ENCODE assay signal across 25 cellular contexts in the genomic region with DNA sequence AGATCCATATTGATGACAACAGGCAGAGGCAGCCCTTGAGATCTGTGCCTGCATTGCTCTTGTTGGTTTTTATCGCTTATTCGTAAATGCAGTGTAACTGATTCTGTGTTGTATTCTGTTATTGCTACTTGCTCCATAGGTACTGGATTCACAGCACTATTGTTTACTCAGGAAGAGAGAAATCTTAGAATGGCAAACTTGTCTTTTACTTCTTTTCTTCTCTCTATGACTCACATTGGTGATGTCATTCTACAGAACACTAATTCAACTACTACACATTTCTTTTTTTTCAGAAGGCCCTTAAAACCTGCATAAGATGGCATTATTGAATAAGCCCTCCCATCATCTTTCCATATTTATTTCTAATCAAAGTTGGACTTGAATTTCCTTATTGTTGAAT.
"Had no signal": no experiment of that assay in that cellular context is flagged by ENCODE, and none has a peak within 500 bp of the region (broad histone marks: within the 10 kb centered on the region; RNA-seq: fewer than 3 reads in every experiment).

No MANE protein-coding gene starts in this region.

- H3K4me3 ChIP-seq: adrenal gland, cardiac muscle cell had no signal

- H3K27me3 ChIP-seq: adrenal gland, cardiac muscle cell had no signal

- H3K36me3 Mint-ChIP-seq: activated naive CD8-positive, alpha-beta T cell treated with anti-CD3 and anti-CD28 coated beads, Interleukin-2, amount 10 ng/mL, durations not matched to agents 7 days and 5 days; WTC11 had no signal

- H3K27ac ChIP-seq: adrenal gland, cardiac muscle cell, RWPE1 had no signal

- H3K4me3 Mint-ChIP-seq: activated CD8-positive, alpha-beta T cell treated with anti-CD3 and anti-CD28 coated beads, Interleukin-2, amount 10 ng/mL, durations not matched to agents 7 days and 5 days; activated naive CD8-positive, alpha-beta T cell treated with anti-CD3 and anti-CD28 coated beads, Interleukin-2, amount 10 ng/mL, durations not matched to agents 7 days and 5 days; brain; T-helper 1 cell treated with Interleukin-12 subunit alpha and Interleukin-12 subunit beta and Interleukin-4 antibody, amounts not matched to agents 30 μg/mL and 1 μg/mL, for 36 hours; WTC11 had no signal

- DNase-seq: activated CD4-positive, alpha-beta T cell treated with anti-CD3 and anti-CD28 coated beads for 48 hours; activated CD4-positive, alpha-beta T cell treated with anti-CD3 and anti-CD28 coated beads, Interleukin-2, amount 50 U/mL, for 4 hours; activated CD4-positive, CD25-positive, alpha-beta regulatory T cell treated with anti-CD3 and anti-CD28 coated beads, Interleukin-2, amount 50 U/mL, for 72 hours; activated CD8-positive, alpha-beta memory T cell treated with anti-CD3 and anti-CD28 coated beads, Interleukin-2, amount 50 U/mL, for 48 hours; activated CD8-positive, alpha-beta T cell treated with anti-CD3 and anti-CD28 coated beads, Interleukin-2, amount 10 ng/mL, durations not matched to agents 7 days and 5 days; activated naive CD4-positive, alpha-beta T cell treated with anti-CD3 and anti-CD28 coated beads, Interleukin-2, amount 50 U/mL, for 16 hours; activated naive CD8-positive, alpha-beta T cell treated with anti-CD3 and anti-CD28 coated beads, Interleukin-2, amount 10 ng/mL, durations not matched to agents 7 days and 5 days; activated T-cell treated with anti-CD3 and anti-CD28 coated beads, Interleukin-2, amount 50 U/mL, for 1 hour; adrenal gland; anterior cingulate cortex; NCI-H1048; NCI-H146; NCI-H187 treated with DMSO at 0.1 percent for 48 hours; NCI-H2081 treated with DMSO at 0.1 percent for 48 hours; NCI-H2171; NCI-H226; NCI-H526 treated with DMSO at 0.1 percent for 48 hours; NCI-H82; SHP77 had no signal

- H3K4me1 ChIP-seq: adrenal gland had no signal

- H3K4me1 Mint-ChIP-seq: activated naive CD8-positive, alpha-beta T cell treated with anti-CD3 and anti-CD28 coated beads, Interleukin-2, amount 10 ng/mL, durations not matched to agents 7 days and 5 days had no signal

- H3K9me3 Mint-ChIP-seq: activated naive CD8-positive, alpha-beta T cell treated with anti-CD3 and anti-CD28 coated beads, Interleukin-2, amount 10 ng/mL, durations not matched to agents 7 days and 5 days; T-helper 1 cell treated with Interleukin-12 subunit alpha and Interleukin-12 subunit beta and Interleukin-4 antibody, amounts not matched to agents 30 μg/mL and 1 μg/mL, for 36 hours; WTC11 had no signal

- H3K27ac Mint-ChIP-seq: activated CD8-positive, alpha-beta T cell treated with anti-CD3 and anti-CD28 coated beads, Interleukin-2, amount 10 ng/mL, durations not matched to agents 7 days and 5 days; activated naive CD8-positive, alpha-beta T cell treated with anti-CD3 and anti-CD28 coated beads, Interleukin-2, amount 10 ng/mL, durations not matched to agents 7 days and 5 days; brain; T-helper 1 cell treated with Interleukin-12 subunit alpha and Interleukin-12 subunit beta and Interleukin-4 antibody, amounts not matched to agents 30 μg/mL and 1 μg/mL, for 36 hours; WTC11 had no signal

- H3K9me3 ChIP-seq: adrenal gland had no signal

- H3K36me3 ChIP-seq: adrenal gland, cardiac muscle cell had no signal

- ATAC-seq: activated CD8-positive, alpha-beta T cell treated with anti-CD3 and anti-CD28 coated beads, Interleukin-2, amount 10 ng/mL, durations not matched to agents 7 days and 5 days; Panc1; WTC11 had no signal
